11 cellular contexts compared by ENCODE assay signal in the genomic region with DNA sequence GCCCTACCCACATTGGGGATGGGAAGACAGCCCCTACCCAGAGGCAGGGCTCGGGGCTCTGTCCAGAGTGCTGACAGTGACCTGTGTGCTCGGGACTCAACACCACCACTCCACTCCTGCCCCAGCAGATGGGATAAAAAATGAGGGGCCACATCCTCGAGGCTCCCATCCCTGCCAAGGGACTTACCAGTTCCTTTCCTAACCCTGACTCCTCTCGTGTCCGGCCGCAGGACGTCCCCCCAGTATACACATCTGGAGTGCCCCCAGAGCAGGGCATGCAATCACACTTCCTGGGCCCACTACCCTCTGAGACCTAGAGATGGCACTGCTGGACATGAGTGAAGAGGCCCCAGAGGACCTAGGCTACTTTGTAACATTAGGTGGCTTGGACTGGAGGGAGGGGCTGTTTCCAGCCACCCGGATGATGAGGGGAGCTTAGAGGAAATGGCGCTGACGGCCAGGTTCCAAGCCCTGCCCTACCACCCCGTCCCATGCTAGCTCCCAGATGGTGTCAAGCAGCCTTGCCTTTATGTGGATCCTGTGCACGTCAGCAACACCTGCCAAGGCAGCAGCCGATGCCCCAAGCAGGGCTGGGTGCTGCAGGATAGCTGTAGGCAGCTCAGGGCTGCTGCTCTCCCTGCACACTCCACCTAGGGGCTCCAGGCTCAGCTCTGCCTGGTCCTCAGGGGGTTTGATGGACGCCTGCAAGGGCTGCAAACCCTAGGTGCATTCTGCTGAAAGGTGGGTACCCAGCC.
A peak's percentile ranks its signal among the peaks of the same experiment; 100 is the strongest.
DNase-seq lines count a peak whose midpoint lies in the region; ATAC-seq and TF ChIP-seq lines count a peak whose summit lies in the region.
"Had no signal": no experiment of that assay in that cellular context is flagged by ENCODE, and none has a peak within 500 bp of the region (broad histone marks: within the 10 kb centered on the region; RNA-seq: fewer than 3 reads in every experiment).

No MANE protein-coding gene starts in this region.

- TF ChIP-seq CTCF in 22Rv1 (IDR thresholded peaks at IDR 0.05) (peak; percentile 15; the same call in 1 of the 2 replicates), GM23338 (conservative IDR thresholded peaks at IDR 0.05; ENCODE audit: low read depth in 2 of 2) (peak; percentile 34 to 40), BE2C (IDR thresholded peaks at IDR 0.05; ENCODE audit: low read depth, low read length) (no peak; the same call in 1 of the 2 replicates)

- H3K4me1 ChIP-seq in GM23338 (ENCODE audit: insufficient read depth) (no peaks in the 10 kb centered on the region; the same call in 1 of the 2 replicates), BE2C (no peaks in the 10 kb centered on the region)

- no peak overlapping the region for H3K27ac ChIP-seq in 22Rv1
- no peak overlapping the region for H3K27ac ChIP-seq in GM23338 (ENCODE audit: low read depth)
- H3K27ac ChIP-seq: SK-N-MC had no signal

- H3K4me3 ChIP-seq in GM23338, result no peak overlapping the region
- no peak overlapping the region for H3K4me3 ChIP-seq in BE2C (ENCODE audit: low read depth, low read length)
- H3K4me3 ChIP-seq: SK-N-MC had no signal

- H3K4me3 Mint-ChIP-seq in GM23338, result no peak overlapping the region

- H3K9me3 Mint-ChIP-seq in GM23338, result no peaks in the 10 kb centered on the region
- H3K9me3 Mint-ChIP-seq: activated naive CD4-positive, alpha-beta T cell treated with anti-CD3 and anti-CD28 coated beads, Interleukin-2, amount 50 U/mL, for 72 hours had no signal

- DNase-seq in GM23338 (ENCODE audit: low spot score), result peak; percentile 74
- DNase-seq in SK-MEL-5 (ENCODE audit: low read depth, low spot score), result peak; percentile 42
- DNase-seq in iPS-NIHi7 (ENCODE audit: extremely low spot score), result peak; percentile 71
- no peak for DNase-seq in BE2C
- DNase-seq: EL had no signal

- in situ Hi-C loops in SK-MEL-5 (cut with HindIII; ENCODE audit: low pct_unique_long_range_greater_than_20kb, low sequenced_read_pairs), result no loop called here

- H3K27me3 ChIP-seq in GM23338 (ENCODE audit: insufficient read depth), result peaks cover 7% of the 10 kb centered on the region
- no peaks in the 10 kb centered on the region for H3K27me3 ChIP-seq in BE2C

- H4K20me1 ChIP-seq in GM23338 (replicated peaks; ENCODE audit: insufficient read depth), result no peaks in the 10 kb centered on the region; the same call in 1 of the 2 replicates

- no peak overlapping the region for H2AFZ ChIP-seq in GM23338

- no peaks in the 10 kb centered on the region for H3K9me3 ChIP-seq in BE2C

- H3K36me3 Mint-ChIP-seq in GM23338 (ENCODE audit: low read depth), result peaks cover 6% of the 10 kb centered on the region; the same call in 1 of the 3 replicates
- H3K36me3 Mint-ChIP-seq: activated naive CD4-positive, alpha-beta T cell treated with anti-CD3 and anti-CD28 coated beads, Interleukin-2, amount 50 U/mL, for 72 hours had no signal

- H3K36me3 ChIP-seq in GM23338 (ENCODE audit: insufficient read depth), result no peaks in the 10 kb centered on the region
- H3K36me3 ChIP-seq in BE2C, result peaks cover 5% of the 10 kb centered on the region; the same call in 1 of the 2 replicates

- H3K27me3 Mint-ChIP-seq in GM23338 (ENCODE audit: insufficient read depth, low read depth, poor library complexity), result peaks cover 24% of the 10 kb centered on the region

- ATAC-seq in GM23338, result peak; percentile 77
- ATAC-seq in GM18907 (IDR thresholded peaks at IDR 0.05; ENCODE audit: unreplicated experiment), result no peak
- ATAC-seq in activated CD4-positive, CD25-positive, alpha-beta regulatory T cell treated with anti-CD3 and anti-CD28 coated beads, Interleukin-2, amount 50 U/mL, for 24 hours, result no peak
- ATAC-seq in GM21367 (IDR thresholded peaks at IDR 0.05; ENCODE audit: unreplicated experiment), result no peak
- ATAC-seq: activated naive CD4-positive, alpha-beta T cell treated with anti-CD3 and anti-CD28 coated beads, Interleukin-2, amount 50 U/mL, for 72 hours had no signal

- H3K4me2 ChIP-seq in GM23338, result no peak overlapping the region

- H3K9me2 ChIP-seq in GM23338 (ENCODE audit: insufficient read depth), result no peaks in the 10 kb centered on the region

- H3F3A ChIP-seq in GM23338 (replicated peaks; ENCODE audit: low read depth), result no peaks in the 10 kb centered on the region

- H3K4me1 Mint-ChIP-seq in GM23338, result peaks cover 3% of the 10 kb centered on the region; the same call in 2 of the 3 replicates

- no peak overlapping the region for H3K27ac Mint-ChIP-seq in GM23338

- H3K79me2 ChIP-seq in GM23338 (replicated peaks; ENCODE audit: insufficient read depth), result no peaks in the 10 kb centered on the region

TF ChIP-seq in GM23338, 12 proteins besides CTCF, POLR2A, EP300 and RAD21 (continues in another document):
- TF ChIP-seq ZNF331 (CRISPR knock-in tag; IDR thresholded peaks at IDR 0.05; ENCODE audit: low read depth), result no peak
- no peak for TF ChIP-seq NANOG (IDR thresholded peaks at IDR 0.05; ENCODE audit: borderline replicate concordance)
- peak; percentile 29; the same call in 1 of the 2 replicates for TF ChIP-seq POLR2AphosphoS5 (IDR thresholded peaks at IDR 0.05; ENCODE audit: low read depth)
- TF ChIP-seq REST (IDR thresholded peaks at IDR 0.05; ENCODE audit: unreplicated experiment), result peak; percentile 79
